7 cellular contexts compared by ENCODE assay signal in the genomic region with DNA sequence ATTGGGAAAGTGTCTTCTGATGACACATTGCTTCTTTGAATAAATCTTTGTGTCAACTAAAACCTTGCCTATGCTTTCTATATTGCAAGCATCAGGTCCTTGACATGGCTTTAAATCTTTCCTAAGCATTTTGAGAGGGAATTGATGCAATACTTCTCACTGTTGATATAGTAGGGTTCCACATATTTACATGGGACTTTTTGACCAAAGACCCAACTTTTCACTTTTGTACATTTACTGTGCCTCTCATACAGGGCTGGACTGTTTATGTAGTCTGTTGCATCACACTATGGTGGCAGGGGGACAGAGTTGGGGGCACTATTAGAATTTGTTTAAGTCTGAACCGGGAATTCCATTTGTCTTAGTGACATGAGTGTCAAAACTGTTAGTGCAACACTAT.
"Had no signal": no experiment of that assay in that cellular context is flagged by ENCODE, and none has a peak within 500 bp of the region (broad histone marks: within the 10 kb centered on the region; RNA-seq: fewer than 3 reads in every experiment).

No MANE protein-coding gene starts in this region.

- H3K9ac ChIP-seq: KMS-11 had no signal

- H3K27ac ChIP-seq: HL-60, KMS-11 had no signal

- DNase-seq: IMR-90, KBM-7, KG1 had no signal

- ATAC-seq: K562 had no signal

- H3K4me3 ChIP-seq: K562 had no signal

- H3K4me2 ChIP-seq: KMS-11 had no signal

- FAIRE-seq: HTR-8/SVneo, K562 had no signal
